In genomic region chr4:40214661-40215418, GRCh38 we compare ENCODE assay signal across 17 cellular contexts. TPM values are rescaled to one million over a fixed set of nuclear protein-coding genes. Genes with fewer than 3 reads are reported as not detected.
DNase-seq lines count a peak whose midpoint lies in the region; ATAC-seq lines count a peak whose summit lies in the region.
"Had no signal": no experiment of that assay in that cellular context is flagged by ENCODE, and none has a peak within 500 bp of the region (broad histone marks: within the 10 kb centered on the region; RNA-seq: fewer than 3 reads in every experiment).

No MANE protein-coding gene starts in this region.

- H3K27ac Mint-ChIP-seq in activated CD4-positive, alpha-beta T cell treated with anti-CD3 and anti-CD28 coated beads, Interleukin-2, amount 10 ng/mL, durations not matched to agents 24 days and 14 days, result peak overlapping the region; percentile 82
- H3K27ac Mint-ChIP-seq in activated naive CD8-positive, alpha-beta T cell treated with anti-CD3 and anti-CD28 coated beads for 36 hours, result peak overlapping the region; percentile 93
- peak overlapping the region; percentile 92 for H3K27ac Mint-ChIP-seq in stimulated activated effector memory CD8-positive, alpha-beta T cell treated with anti-CD3 and anti-CD28 coated beads, Interleukin-12 subunit alpha, Interleukin-12 subunit beta, amount 100 ng/mL, for 72 hours

- H3K4me3 Mint-ChIP-seq in activated CD4-positive, alpha-beta T cell treated with anti-CD3 and anti-CD28 coated beads, Interleukin-2, amount 10 ng/mL, durations not matched to agents 24 days and 14 days, result peak overlapping the region; percentile 66
- H3K4me3 Mint-ChIP-seq in activated naive CD8-positive, alpha-beta T cell treated with anti-CD3 and anti-CD28 coated beads for 36 hours, result peak overlapping the region; percentile 82
- H3K4me3 Mint-ChIP-seq in stimulated activated effector memory CD8-positive, alpha-beta T cell treated with anti-CD3 and anti-CD28 coated beads, Interleukin-12 subunit alpha, Interleukin-12 subunit beta, amount 100 ng/mL, for 72 hours, result peak overlapping the region; percentile 96

- intact Hi-C loops in activated CD4-positive, alpha-beta T cell treated with anti-CD3 and anti-CD28 coated beads, Interleukin-2, amount 10 ng/mL, durations not matched to agents 24 days and 14 days (cut with micrococcal nuclease), result no loop called here

- no peaks in the 10 kb centered on the region for H3K9me3 Mint-ChIP-seq in activated CD4-positive, alpha-beta T cell treated with anti-CD3 and anti-CD28 coated beads, Interleukin-2, amount 10 ng/mL, durations not matched to agents 24 days and 14 days
- no peaks in the 10 kb centered on the region for H3K9me3 Mint-ChIP-seq in activated naive CD8-positive, alpha-beta T cell treated with anti-CD3 and anti-CD28 coated beads for 36 hours
- H3K9me3 Mint-ChIP-seq in stimulated activated effector memory CD8-positive, alpha-beta T cell treated with anti-CD3 and anti-CD28 coated beads, Interleukin-12 subunit alpha, Interleukin-12 subunit beta, amount 100 ng/mL, for 72 hours, result no peaks in the 10 kb centered on the region

- no peaks in the 10 kb centered on the region for H3K27me3 Mint-ChIP-seq in activated CD4-positive, alpha-beta T cell treated with anti-CD3 and anti-CD28 coated beads, Interleukin-2, amount 10 ng/mL, durations not matched to agents 24 days and 14 days
- no peaks in the 10 kb centered on the region for H3K27me3 Mint-ChIP-seq in activated naive CD8-positive, alpha-beta T cell treated with anti-CD3 and anti-CD28 coated beads for 36 hours

- peaks cover 82% of the 10 kb centered on the region for H3K36me3 Mint-ChIP-seq in activated CD4-positive, alpha-beta T cell treated with anti-CD3 and anti-CD28 coated beads, Interleukin-2, amount 10 ng/mL, durations not matched to agents 24 days and 14 days (ENCODE audit: low read depth)
- peaks cover 94% of the 10 kb centered on the region for H3K36me3 Mint-ChIP-seq in activated naive CD8-positive, alpha-beta T cell treated with anti-CD3 and anti-CD28 coated beads for 36 hours
- peaks cover 100% of the 10 kb centered on the region for H3K36me3 Mint-ChIP-seq in stimulated activated effector memory CD8-positive, alpha-beta T cell treated with anti-CD3 and anti-CD28 coated beads, Interleukin-12 subunit alpha, Interleukin-12 subunit beta, amount 100 ng/mL, for 72 hours

- ATAC-seq in stimulated activated effector memory CD8-positive, alpha-beta T cell treated with anti-CD3 and anti-CD28 coated beads, Interleukin-12 subunit alpha, Interleukin-12 subunit beta, amount 100 ng/mL, for 72 hours, result no peak
- ATAC-seq in GM19463 (IDR thresholded peaks at IDR 0.05; ENCODE audit: unreplicated experiment), result no peak
- ATAC-seq: A549, foreskin keratinocyte, psoas muscle had no signal

- H3K4me1 Mint-ChIP-seq in activated CD4-positive, alpha-beta T cell treated with anti-CD3 and anti-CD28 coated beads, Interleukin-2, amount 10 ng/mL, durations not matched to agents 24 days and 14 days, result peaks cover 86% of the 10 kb centered on the region
- peaks cover 95% of the 10 kb centered on the region for H3K4me1 Mint-ChIP-seq in activated naive CD8-positive, alpha-beta T cell treated with anti-CD3 and anti-CD28 coated beads for 36 hours
- peaks cover 98% of the 10 kb centered on the region for H3K4me1 Mint-ChIP-seq in stimulated activated effector memory CD8-positive, alpha-beta T cell treated with anti-CD3 and anti-CD28 coated beads, Interleukin-12 subunit alpha, Interleukin-12 subunit beta, amount 100 ng/mL, for 72 hours

- no peak for DNase-seq in activated CD4-positive, alpha-beta T cell treated with anti-CD3 and anti-CD28 coated beads, Interleukin-2, amount 10 ng/mL, durations not matched to agents 24 days and 14 days
- no peak for DNase-seq in activated CD4-positive, alpha-beta T cell treated with anti-CD3 and anti-CD28 coated beads for 48 hours
- peak; percentile 29 for DNase-seq in M059J (ENCODE audit: low read depth)
- no peak for DNase-seq in activated naive CD8-positive, alpha-beta T cell treated with anti-CD3 and anti-CD28 coated beads for 36 hours
- no peak for DNase-seq in stimulated activated effector memory CD8-positive, alpha-beta T cell treated with anti-CD3 and anti-CD28 coated beads, Interleukin-12 subunit alpha, Interleukin-12 subunit beta, amount 100 ng/mL, for 72 hours (ENCODE audit: low spot score in 2 of 2)
- no peak for DNase-seq in NCI-H187 treated with DMSO at 0.1 percent for 48 hours (lab: John Stamatoyannopoulos, UW)
- no peak for DNase-seq in NCI-H82 treated with DMSO at 0.1 percent for 48 hours (lab: John Stamatoyannopoulos, UW; ENCODE audit: unreplicated experiment)
- DNase-seq: caudate nucleus, foreskin keratinocyte, GDM1, left ventricle myocardium inferior, NCI-H187, NCI-H510A treated with DMSO at 0.1 percent for 48 hours, psoas muscle, RPMI8226 had no signal

RNA-seq across cellular contexts. Expression of gene RHOH, which starts 18.0 kb away (rescaled TPM):
- 98.1 and 107 TPM in 2 replicates for total RNA-seq in activated CD4-positive, alpha-beta T cell treated with anti-CD3 and anti-CD28 coated beads, Interleukin-2, amount 10 ng/mL, durations not matched to agents 24 days and 14 days
- not detected in 2 replicates for total RNA-seq in M059J (2014; rRNA removed; shearing (Covaris generic))
- total RNA-seq in activated naive CD8-positive, alpha-beta T cell treated with anti-CD3 and anti-CD28 coated beads for 36 hours, result 100 to 1,000 TPM; 112 to 114 TPM
- total RNA-seq: foreskin keratinocyte had no signal

Comparison
In these comparisons a context has a peak if more than half of its experiments do, and no peak if none do; other contexts are left out.
1. RNA of gene RHOH, which starts 18.0 kb away (total RNA-seq): 112 to 114 TPM in activated naive CD8-positive, alpha-beta T cell treated with anti-CD3 and anti-CD28 coated beads for 36 hours and 98.1 to 107 TPM in activated CD4-positive, alpha-beta T cell treated with anti-CD3 and anti-CD28 coated beads, Interleukin-2, amount 10 ng/mL, durations not matched to agents 24 days and 14 days; not detected in M059J; every median in the first group is over 10 times any median in the second.
2. Peak in every context shown above with its lines, with median percentiles within 50 percentile points of each other: H3K27ac Mint-ChIP-seq and H3K4me3 Mint-ChIP-seq.